Comparison of ENCODE assay signal across 26 cellular contexts in the genomic region with DNA sequence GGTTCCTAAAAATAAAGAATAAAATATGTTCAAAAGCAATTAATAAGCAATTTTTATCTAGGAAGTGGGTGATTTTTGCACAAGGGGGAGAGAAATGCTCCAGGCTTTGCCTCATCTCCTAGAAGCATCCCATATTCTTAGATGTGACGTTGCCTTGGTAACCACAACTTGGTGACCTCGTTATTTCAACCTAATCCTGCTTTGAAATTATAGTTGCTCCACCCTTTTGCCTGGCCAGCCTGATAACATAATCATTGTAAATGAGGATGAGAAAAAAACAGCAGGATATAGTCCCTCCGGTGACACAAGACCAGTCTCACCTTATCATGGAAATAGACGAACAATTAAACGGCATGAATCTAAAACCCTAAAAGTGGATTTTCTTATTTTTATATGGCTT.
"Had no signal": no experiment of that assay in that cellular context is flagged by ENCODE, and none has a peak within 500 bp of the region (broad histone marks: within the 10 kb centered on the region; RNA-seq: fewer than 3 reads in every experiment).

No MANE protein-coding gene starts in this region.

- H3K36me3 ChIP-seq: SJSA1 had no signal

- H3K4me3 ChIP-seq: SJSA1, SK-N-MC had no signal

- FAIRE-seq: HTR-8/SVneo, RCC 7860 had no signal

- ATAC-seq: T-cell had no signal

- H3K27ac ChIP-seq: HL-60, SJSA1, SK-N-MC had no signal

- H3K27me3 ChIP-seq: SJSA1 had no signal

- DNase-seq: Karpas-422, KG1, MV-4-11, NCI-H1048, NCI-H1105, NCI-H1417, NCI-H1436 treated with DMSO at 0.1 percent for 48 hours, NCI-H1694, NCI-H187 treated with DMSO at 0.1 percent for 48 hours, NCI-H2029 treated with DMSO at 0.1 percent for 48 hours, NCI-H2171 treated with DMSO at 0.1 percent for 48 hours, NCI-H345, NCI-H446 treated with DMSO at 0.1 percent for 48 hours, NCI-H510A treated with DMSO at 0.1 percent for 48 hours, NCI-H526, NCI-H774, Right ventricle myocardium superior, RPMI8226, SIG-M5, SW 1271, T-cell had no signal
